In genomic region chr1:201781447-201781846, GRCh38 we compare ENCODE assay signal across 24 cellular contexts. TPM values are rescaled to one million over a fixed set of nuclear protein-coding genes. Genes with fewer than 3 reads are reported as not detected.
A peak's percentile ranks its signal among the peaks of the same experiment; 100 is the strongest.
DNase-seq lines count a peak whose midpoint lies in the region; ATAC-seq, FAIRE-seq and TF ChIP-seq lines count a peak whose summit lies in the region.
"Had no signal": no experiment of that assay in that cellular context is flagged by ENCODE, and none has a peak within 500 bp of the region (broad histone marks: within the 10 kb centered on the region; RNA-seq: fewer than 3 reads in every experiment).

No MANE protein-coding gene starts in this region.

- in situ Hi-C loops in HepG2 (cut with HindIII; ENCODE audit: extremely low pct_ligation_motif_present, low pct_unique_long_range_greater_than_20kb): loop anchor here (10.0 kb wide), 1 partner anchor 217 kb away; no protein-coding TSS in a partner anchor

- no peak for ATAC-seq in HG03139 (IDR thresholded peaks at IDR 0.05; ENCODE audit: unreplicated experiment)
- ATAC-seq in HG03378 (IDR thresholded peaks at IDR 0.05; ENCODE audit: unreplicated experiment): no peak
- ATAC-seq in HepG2: no peak
- ATAC-seq: activated CD8-positive, alpha-beta T cell treated with anti-CD3 and anti-CD28 coated beads, Interleukin-2, amount 10 ng/mL, durations not matched to agents 7 days and 5 days; K562; left colon; natural killer cell treated with Interleukin-12 subunit alpha and Interleukin-12 subunit beta and Interleukin-15 and Interleukin-18, amount 100 ng/mL, for 72 hours had no signal

- peak overlapping the region; percentile 71 for H3K27ac Mint-ChIP-seq in mesothelial cell of epicardium
- H3K27ac Mint-ChIP-seq: activated CD8-positive, alpha-beta T cell treated with anti-CD3 and anti-CD28 coated beads, Interleukin-2, amount 10 ng/mL, durations not matched to agents 7 days and 5 days; natural killer cell treated with Interleukin-12 subunit alpha and Interleukin-12 subunit beta and Interleukin-15 and Interleukin-18, amount 100 ng/mL, for 72 hours had no signal

- no peaks in the 10 kb centered on the region for H4K20me1 ChIP-seq in HepG2 (ENCODE audit: insufficient read depth, low read length)

- POLR2A ChIA-PET in HepG2 (lab: Yijun Ruan, JAX): no interaction called here

- no TSS peak for BruUV-seq in HepG2 (replicated peaks; lab: Mats Ljungman, UMichigan)

- H3K4me2 ChIP-seq in HepG2 (ENCODE audit: low read depth, low read length): no peak overlapping the region

- intact Hi-C loops in dorsolateral prefrontal cortex (cut with DNase I): no loop called here
- intact Hi-C loops in posterior vena cava (cut with DNase I): no loop called here
- intact Hi-C loops in HepG2 (cut with micrococcal nuclease; ENCODE audit: unreplicated experiment): no loop called here

- H3K27me3 Mint-ChIP-seq in mesothelial cell of epicardium (ENCODE audit: low read depth): no peaks in the 10 kb centered on the region

- TF ChIP-seq EP300 in HepG2 (IDR thresholded peaks at IDR 0.05; ENCODE audit: low read depth in 2 of 2, low read length in 2 of 2) (no peak), HepG2 (CRISPR knock-in tag; IDR thresholded peaks at IDR 0.05; ENCODE audit: borderline replicate concordance) (no peak)

- TF ChIP-seq POLR2A in HepG2 (IDR thresholded peaks at IDR 0.05; ENCODE audit: insufficient read depth in 1 of 2, low read depth in 2 of 2, low read length in 2 of 2): no peak

- CTCF ChIA-PET in HepG2 (lab: Yijun Ruan, JAX; ENCODE audit: low intra/inter-chr PET ratio, low total read pairs): no interaction called here

- FAIRE-seq in HepG2 (lab: Jason Lieb, UNC): no peak
- FAIRE-seq: D721Med, K562 had no signal

- H3K36me3 ChIP-seq in ACC112 (ENCODE audit: insufficient read depth, low read length) (peaks cover 50% of the 10 kb centered on the region), HepG2 (replicated peaks in 1 of 2; ENCODE audit: control insufficient read depth in 1 of 2, insufficient read depth in 2 of 2, low read length in 2 of 2) (no peaks in the 10 kb centered on the region)

- H3K27me3 ChIP-seq in ACC112 (ENCODE audit: insufficient read depth, low read length) (no peaks in the 10 kb centered on the region), dorsolateral prefrontal cortex (no peaks in the 10 kb centered on the region), HepG2 (ENCODE audit: control insufficient read depth in 1 of 2, insufficient read depth in 2 of 2, low read length in 2 of 2) (peaks cover 0 to 37% of the 10 kb centered on the region in 2 experiments; a peak in 2 of 5 replicates)
- H3K27me3 ChIP-seq: adrenal gland, vagina had no signal

- peak overlapping the region; percentile 67 for H3K27ac ChIP-seq in ACC112 (ENCODE audit: low read depth, low read length)
- peak overlapping the region in 34 of 59 donors; percentile 0 to 99 (median 60) for H3K27ac ChIP-seq in dorsolateral prefrontal cortex
- H3K27ac ChIP-seq in HepG2 (ENCODE audit: extremely low read length, insufficient read depth, low read length): no peak overlapping the region
- H3K27ac ChIP-seq: adrenal gland, parathyroid adenoma had no signal

- no peak overlapping the region for H3K4me3 ChIP-seq in ACC112 (ENCODE audit: low read depth, low read length)
- no peak overlapping the region for H3K4me3 ChIP-seq in dorsolateral prefrontal cortex
- H3K4me3 ChIP-seq in HepG2 (replicated peaks in 1 of 3; ENCODE audit: insufficient read depth in 1 of 3, low read depth in 2 of 3, low read length in 3 of 3): no peak overlapping the region
- H3K4me3 ChIP-seq: adrenal gland, K562, vagina had no signal

- H3K4me1 Mint-ChIP-seq in mesothelial cell of epicardium: peaks cover 48% of the 10 kb centered on the region

- DNase-seq in M059J (ENCODE audit: low read depth): peak; percentile 54
- no peak for DNase-seq in dorsolateral prefrontal cortex
- no peak for DNase-seq in mesothelial cell of epicardium (ENCODE audit: low spot score in 2 of 2, unreplicated experiment in 2 of 2)
- DNase-seq in posterior vena cava (ENCODE audit: low spot score): no peak
- no peak for DNase-seq in HepG2 (ENCODE audit: low spot score)
- DNase-seq: activated CD4-positive, CD25-positive, alpha-beta regulatory T cell treated with anti-CD3 and anti-CD28 coated beads, Interleukin-2, amount 50 U/mL, for 72 hours; activated CD8-positive, alpha-beta T cell treated with anti-CD3 and anti-CD28 coated beads, Interleukin-2, amount 10 ng/mL, durations not matched to agents 7 days and 5 days; activated gamma-delta T cell treated with Interleukin-2 at 50 U/mL for 16 hours; activated T-cell treated with anti-CD3 and anti-CD28 coated beads, Interleukin-2, amount 50 U/mL, for 1 hour; adrenal gland; C1 segment of cervical spinal cord; H7; left colon; NCI-H1694 treated with DMSO at 0.1 percent for 48 hours; OCI-M1; SHP77 had no signal

- H2AFZ ChIP-seq in ACC112 (ENCODE audit: low read length, unreplicated experiment): no peak overlapping the region
- H2AFZ ChIP-seq in HepG2 (ENCODE audit: low read length): no peak overlapping the region
- H2AFZ ChIP-seq: parathyroid adenoma had no signal

- TF ChIP-seq RAD21 in HepG2 (CRISPR knock-in tag; IDR thresholded peaks at IDR 0.05): no peak

- no peaks in the 10 kb centered on the region for H3K9me3 Mint-ChIP-seq in mesothelial cell of epicardium
- H3K9me3 Mint-ChIP-seq: natural killer cell treated with Interleukin-12 subunit alpha and Interleukin-12 subunit beta and Interleukin-15 and Interleukin-18, amount 100 ng/mL, for 72 hours had no signal

- 0% methylated on average over 1 of the region's 1 CpG for WGBS in HepG2 (ENCODE audit: low lambda C conversion rate)

- peaks cover 46% of the 10 kb centered on the region for H3K36me3 Mint-ChIP-seq in mesothelial cell of epicardium
- H3K36me3 Mint-ChIP-seq: natural killer cell treated with Interleukin-12 subunit alpha and Interleukin-12 subunit beta and Interleukin-15 and Interleukin-18, amount 100 ng/mL, for 72 hours had no signal

- no peaks in the 10 kb centered on the region for H3K9me3 ChIP-seq in HepG2 (ENCODE audit: low read length)
- H3K9me3 ChIP-seq: adrenal gland, vagina had no signal

- H3K79me2 ChIP-seq in ACC112 (ENCODE audit: control insufficient read depth, insufficient read depth, low read length, unreplicated experiment) (peaks cover 50% of the 10 kb centered on the region), HepG2 (ENCODE audit: insufficient read depth, low read length) (no peaks in the 10 kb centered on the region)
- H3K79me2 ChIP-seq: parathyroid adenoma had no signal

- peaks cover 70% of the 10 kb centered on the region for H3K4me1 ChIP-seq in ACC112 (ENCODE audit: control insufficient read depth, insufficient read depth, low read length, unreplicated experiment)
- H3K4me1 ChIP-seq in HepG2 (ENCODE audit: insufficient read depth, low read length): no peaks in the 10 kb centered on the region
- H3K4me1 ChIP-seq: parathyroid adenoma had no signal

- no peak for TF ChIP-seq CTCF in dorsolateral prefrontal cortex (IDR thresholded peaks at IDR 0.05 in 54 of 56, conservative IDR thresholded peaks at IDR 0.05 in 2 of 56; ENCODE audit: low read depth in 1 of 56, partially characterized antibody in 56 of 56)
- no peak for TF ChIP-seq CTCF in mesothelial cell of epicardium (IDR thresholded peaks at IDR 0.05; ENCODE audit: unreplicated experiment)
- TF ChIP-seq CTCF in HepG2 (CRISPR knock-in tag; IDR thresholded peaks at IDR 0.05): no peak

- no peak overlapping the region for H3K9ac ChIP-seq in HepG2 (ENCODE audit: insufficient read depth, low read depth, low read length)
- H3K9ac ChIP-seq: parathyroid adenoma had no signal

- H3K4me3 Mint-ChIP-seq in mesothelial cell of epicardium: no peak overlapping the region
- H3K4me3 Mint-ChIP-seq: activated CD8-positive, alpha-beta T cell treated with anti-CD3 and anti-CD28 coated beads, Interleukin-2, amount 10 ng/mL, durations not matched to agents 7 days and 5 days; natural killer cell treated with Interleukin-12 subunit alpha and Interleukin-12 subunit beta and Interleukin-15 and Interleukin-18, amount 100 ng/mL, for 72 hours had no signal

RNA-seq across cellular contexts. Expression of gene IPO9, which starts 47.5 kb away (rescaled TPM):
- 31.3 and 43.9 TPM in 2 replicates for total RNA-seq in M059J (2014; rRNA removed; shearing (Covaris generic))
- total RNA-seq in dorsolateral prefrontal cortex: 10 to 100 TPM; 39.9 to 70.3 (median 56.0) TPM
- 80.1 to 87.8 TPM (median 84.9 TPM) in 3 replicates for total RNA-seq in mesothelial cell of epicardium
- total RNA-seq in posterior vena cava: 10 to 100 TPM; 31.7 to 37.5 TPM
- 34.8 and 54.2 TPM in 2 replicates for total RNA-seq in HepG2 (2016; rRNA removed; fragmentation: Illumina TruSeq; extraction: Trizol)
- total RNA-seq in HepG2 (2016; cell fraction: cytosol; rRNA removed; fragmentation: Illumina TruSeq; extraction: Trizol; ENCODE audit: low read depth): 2.7 and 3.0 TPM in 2 replicates
- total RNA-seq in HepG2 (2016; cell fraction: insoluble cytoplasmic fraction; rRNA removed; fragmentation: Illumina TruSeq; extraction: Trizol): 33.2 and 45.5 TPM in 2 replicates
- total RNA-seq in HepG2 (2016; cell fraction: membrane; rRNA removed; fragmentation: Illumina TruSeq; extraction: Trizol): 17.5 and 18.0 TPM in 2 replicates
- 36.0 and 37.9 TPM in 2 replicates for total RNA-seq in HepG2 (2016; cell fraction: nucleus; rRNA removed; fragmentation: Illumina TruSeq; extraction: Trizol)
- 24.6 and 31.0 TPM in 2 replicates for polyA plus RNA-seq in HepG2 (2011; rRNA removed)
- polyA plus RNA-seq in HepG2 (2011; cell fraction: cytosol; rRNA removed): 13.7 and 14.3 TPM in 2 replicates
- 28.0 and 34.2 TPM in 2 replicates for polyA plus RNA-seq in HepG2 (2011; cell fraction: nucleus; rRNA removed)
- polyA plus RNA-seq in HepG2 (2012): 19.5 and 22.2 TPM in 2 replicates
- polyA plus RNA-seq in HepG2 (2016; cell fraction: cytosol; fragmentation: Illumina TruSeq; extraction: Trizol; ENCODE audit: low read depth): 4.2 and 6.1 TPM in 2 replicates
- 61.7 and 63.3 TPM in 2 replicates for polyA plus RNA-seq in HepG2 (2016; cell fraction: insoluble cytoplasmic fraction; fragmentation: Illumina TruSeq; extraction: Trizol; ENCODE audit: low read depth)
- 15.5 and 18.5 TPM in 2 replicates for polyA plus RNA-seq in HepG2 (2016; cell fraction: membrane; fragmentation: Illumina TruSeq; extraction: Trizol; ENCODE audit: low read depth)
- polyA plus RNA-seq in HepG2 (2016; cell fraction: nucleus; fragmentation: Illumina TruSeq; extraction: Trizol; ENCODE audit: insufficient read depth, low read depth): 63.6 and 67.7 TPM in 2 replicates
- polyA minus RNA-seq in HepG2 (2011; rRNA and poly(A)+ RNA removed; ENCODE audit: low replicate concordance): 39.2 and 117 TPM in 2 replicates
- polyA minus RNA-seq in HepG2 (2011; cell fraction: cytosol; rRNA and poly(A)+ RNA removed): 19.0 and 19.9 TPM in 2 replicates
- polyA minus RNA-seq in HepG2 (2011; cell fraction: nucleus; rRNA and poly(A)+ RNA removed): 25.9 and 27.0 TPM in 2 replicates
